Comparison of ENCODE assay signal across 1 cellular context in the genomic region with DNA sequence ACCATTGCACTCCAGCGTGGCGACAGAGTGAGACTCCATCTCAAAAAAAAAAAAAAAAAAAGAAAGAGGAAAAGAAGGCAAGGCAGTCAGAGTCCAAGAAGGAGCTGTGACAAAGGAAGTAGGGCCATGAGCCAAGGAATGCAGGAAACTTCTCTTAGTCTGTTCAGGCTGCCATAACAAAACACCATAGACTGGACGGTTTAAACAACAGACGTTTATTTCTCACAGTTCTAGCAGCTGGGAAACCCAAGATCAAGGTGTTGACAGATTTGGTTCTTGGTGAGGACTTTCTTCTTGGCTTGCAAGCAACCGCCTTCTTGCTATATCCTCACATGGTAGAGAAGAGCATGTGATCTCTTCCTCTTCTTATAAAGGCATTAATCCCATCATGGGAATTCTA.
TF ChIP-seq lines count a peak whose summit lies in the region.

No MANE protein-coding gene starts in this region.

TF ChIP-seq in SK-N-SH, 30 proteins besides CTCF, POLR2A, EP300 and RAD21 (continued from another document):
- TF ChIP-seq, protein P1, sequence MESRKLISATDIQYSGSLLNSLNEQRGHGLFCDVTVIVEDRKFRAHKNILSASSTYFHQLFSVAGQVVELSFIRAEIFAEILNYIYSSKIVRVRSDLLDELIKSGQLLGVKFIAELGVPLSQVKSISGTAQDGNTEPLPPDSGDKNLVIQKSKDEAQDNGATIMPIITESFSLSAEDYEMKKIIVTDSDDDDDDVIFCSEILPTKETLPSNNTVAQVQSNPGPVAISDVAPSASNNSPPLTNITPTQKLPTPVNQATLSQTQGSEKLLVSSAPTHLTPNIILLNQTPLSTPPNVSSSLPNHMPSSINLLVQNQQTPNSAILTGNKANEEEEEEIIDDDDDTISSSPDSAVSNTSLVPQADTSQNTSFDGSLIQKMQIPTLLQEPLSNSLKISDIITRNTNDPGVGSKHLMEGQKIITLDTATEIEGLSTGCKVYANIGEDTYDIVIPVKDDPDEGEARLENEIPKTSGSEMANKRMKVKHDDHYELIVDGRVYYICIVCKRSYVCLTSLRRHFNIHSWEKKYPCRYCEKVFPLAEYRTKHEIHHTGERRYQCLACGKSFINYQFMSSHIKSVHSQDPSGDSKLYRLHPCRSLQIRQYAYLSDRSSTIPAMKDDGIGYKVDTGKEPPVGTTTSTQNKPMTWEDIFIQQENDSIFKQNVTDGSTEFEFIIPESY (IDR thresholded peaks at IDR 0.05; ENCODE audit: borderline replicate concordance, low read depth) = no peak
- TF ChIP-seq GABPA (IDR thresholded peaks at IDR 0.05; ENCODE audit: low read depth) (no peak), EZH2phosphoT487 (IDR thresholded peaks at IDR 0.05; ENCODE audit: borderline replicate concordance, low read depth) (no peak), CHD2 (IDR thresholded peaks at IDR 0.05; ENCODE audit: low read length, partially characterized antibody) (no peak), TAF1 (IDR thresholded peaks at IDR 0.05; ENCODE audit: borderline replicate concordance, low read depth, low read length) (no peak), FOXJ3 (CRISPR knock-in tag; IDR thresholded peaks at IDR 0.05) (no peak), FOSL2 (IDR thresholded peaks at IDR 0.05; ENCODE audit: borderline replicate concordance, low read depth) (no peak)
- TF ChIP-seq, protein P2, sequence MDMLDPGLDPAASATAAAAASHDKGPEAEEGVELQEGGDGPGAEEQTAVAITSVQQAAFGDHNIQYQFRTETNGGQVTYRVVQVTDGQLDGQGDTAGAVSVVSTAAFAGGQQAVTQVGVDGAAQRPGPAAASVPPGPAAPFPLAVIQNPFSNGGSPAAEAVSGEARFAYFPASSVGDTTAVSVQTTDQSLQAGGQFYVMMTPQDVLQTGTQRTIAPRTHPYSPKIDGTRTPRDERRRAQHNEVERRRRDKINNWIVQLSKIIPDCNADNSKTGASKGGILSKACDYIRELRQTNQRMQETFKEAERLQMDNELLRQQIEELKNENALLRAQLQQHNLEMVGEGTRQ (IDR thresholded peaks at IDR 0.05; ENCODE audit: borderline replicate concordance, low read depth, low read length) = no peak
